9 cellular contexts compared by ENCODE assay signal in the genomic region with DNA sequence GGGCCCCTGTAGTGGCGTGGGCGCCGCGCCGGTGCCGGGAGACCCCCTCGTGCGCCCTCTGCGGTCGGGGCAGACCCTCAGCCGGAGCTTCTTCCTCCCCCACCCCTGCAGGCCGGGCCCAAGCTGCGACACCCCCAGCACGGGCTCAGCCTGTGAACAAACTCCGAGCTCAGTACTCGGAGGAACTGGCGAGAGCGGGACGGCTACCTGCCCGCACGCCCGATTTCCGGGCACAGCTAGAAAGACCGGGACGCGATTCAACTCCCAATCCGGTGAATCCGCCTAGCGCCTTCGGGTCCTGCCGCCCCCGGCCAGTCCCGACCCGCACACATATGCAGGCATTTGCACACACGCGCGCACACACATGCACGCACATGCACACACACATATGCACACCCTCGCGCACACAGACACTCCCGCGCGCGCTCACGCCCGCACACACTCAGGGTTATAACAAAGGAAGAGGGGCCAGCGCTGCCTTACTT. TPM values are rescaled to one million over a fixed set of nuclear protein-coding genes. Genes with fewer than 3 reads are reported as not detected.
DNase-seq lines count a peak whose midpoint lies in the region; ATAC-seq, FAIRE-seq and TF ChIP-seq lines count a peak whose summit lies in the region.
"Had no signal": no experiment of that assay in that cellular context is flagged by ENCODE, and none has a peak within 500 bp of the region (broad histone marks: within the 10 kb centered on the region; RNA-seq: fewer than 3 reads in every experiment).

No MANE protein-coding gene starts in this region.

- no peak overlapping the region for H3K27ac Mint-ChIP-seq in activated B cell treated with CpG ODN at 0.5 μM for 24 hours
- peak overlapping the region; percentile 66 for H3K27ac Mint-ChIP-seq in type B pancreatic cell

- no peaks in the 10 kb centered on the region for H3K36me3 ChIP-seq in cardiac muscle cell
- no peaks in the 10 kb centered on the region for H3K36me3 ChIP-seq in keratinocyte (ENCODE audit: control insufficient read depth in 2 of 2, extremely low read depth in 1 of 2, insufficient read depth in 2 of 2, low read length in 2 of 2)

- peak overlapping the region; percentile 79 for H3K4me3 Mint-ChIP-seq in activated B cell treated with CpG ODN at 0.5 μM for 24 hours
- peak overlapping the region; percentile 88 for H3K4me3 Mint-ChIP-seq in type B pancreatic cell

- TF ChIP-seq CTCF in cardiac muscle cell (IDR thresholded peaks at IDR 0.05; ENCODE audit: low read depth, low read length) (no peak), activated B cell treated with CpG ODN at 0.5 μM for 24 hours (IDR thresholded peaks at IDR 0.05) (no peak), keratinocyte (optimal IDR thresholded peaks at IDR 0.05 in 1 of 3, IDR thresholded peaks at IDR 0.05 in 1 of 3, conservative IDR thresholded peaks at IDR 0.05 in 1 of 3; ENCODE audit: extremely low read depth in 1 of 3, insufficient read depth in 2 of 3, low read length in 3 of 3) (no peak), type B pancreatic cell (conservative IDR thresholded peaks at IDR 0.05) (no peak)

- H3K36me3 Mint-ChIP-seq in activated B cell treated with CpG ODN at 0.5 μM for 24 hours (ENCODE audit: low read depth) (no peaks in the 10 kb centered on the region), type B pancreatic cell (no peaks in the 10 kb centered on the region)

- no peaks in the 10 kb centered on the region for H3K79me2 ChIP-seq in keratinocyte (ENCODE audit: control insufficient read depth, insufficient read depth, low read length)

- H3K4me2 ChIP-seq in keratinocyte (ENCODE audit: control insufficient read depth, extremely low read depth, insufficient read depth, low read depth, low read length), result peak overlapping the region; percentile 85

- H3K9me3 Mint-ChIP-seq in activated B cell treated with CpG ODN at 0.5 μM for 24 hours (no peaks in the 10 kb centered on the region), type B pancreatic cell (no peaks in the 10 kb centered on the region)

- H3K4me1 ChIP-seq in cardiac muscle cell (ENCODE audit: low read depth) (peaks cover 13% of the 10 kb centered on the region), keratinocyte (ENCODE audit: control insufficient read depth, extremely low read depth, insufficient read depth, low read length) (peaks cover 23% of the 10 kb centered on the region)

- H3K9me3 ChIP-seq in cardiac muscle cell (ENCODE audit: low read depth) (no peaks in the 10 kb centered on the region), keratinocyte (ENCODE audit: control insufficient read depth, low read depth, low read length) (no peaks in the 10 kb centered on the region)

- CTCF ChIA-PET in activated B cell treated with CpG ODN at 0.5 μM for 24 hours (lab: Charles Lee), result interaction anchor here (1.2 to 2.0 kb wide), 3 partner anchors 102 to 200 kb away, joined by 3 to 4 read pairs (median 4); no protein-coding TSS in a partner anchor

- no peak for DNase-seq in cardiac muscle cell (ENCODE audit: low read depth in 1 of 2, low spot score in 1 of 2)
- DNase-seq in cardiac septum (ENCODE audit: low spot score), result no peak
- no peak for DNase-seq in activated B cell treated with CpG ODN at 0.5 μM for 24 hours
- DNase-seq in keratinocyte (ENCODE audit: low read depth, low spot score), result no peak
- DNase-seq in type B pancreatic cell (ENCODE audit: extremely low spot score, unreplicated experiment), result no peak
- DNase-seq in globus pallidus (ENCODE audit: low spot score), result no peak
- DNase-seq in T1000 (lab: John Stamatoyannopoulos, UW), result no peak
- DNase-seq in GM19240 (ENCODE audit: insufficient read length, low spot score), result no peak
- DNase-seq: left cardiac atrium had no signal

- POLR2A ChIA-PET in activated B cell treated with CpG ODN at 0.5 μM for 24 hours (lab: Charles Lee), result interaction anchor here (1.1 to 1.2 kb wide), 2 partner anchors 11 to 16 kb away, joined by 3 to 4 read pairs; no protein-coding TSS in a partner anchor

- no peaks in the 10 kb centered on the region for H4K20me1 ChIP-seq in keratinocyte (ENCODE audit: control insufficient read depth, extremely low read depth, insufficient read depth, low read length)

- ATAC-seq in activated B cell treated with CpG ODN at 0.5 μM for 24 hours (ENCODE audit: low read depth), result no peak

- dilution Hi-C loops in keratinocyte (cut with MboI; ENCODE audit: extremely low pct_ligation_motif_present, low sequenced_read_pairs), result no loop called here

- intact Hi-C loops in cardiac septum (cut with DNase I) (no loop called here), activated B cell treated with CpG ODN at 0.5 μM for 24 hours (cut with micrococcal nuclease) (no loop called here)

- H3K4me3 ChIP-seq in cardiac muscle cell (peak overlapping the region; percentile 17), keratinocyte (ENCODE audit: control insufficient read depth in 2 of 3, extremely low read depth in 1 of 3, insufficient read depth in 2 of 3, low read depth in 1 of 3, low read length in 3 of 3) (peak overlapping the region; percentile 21 to 60 (median 43))

- peaks cover 52% of the 10 kb centered on the region for H3K27me3 Mint-ChIP-seq in activated B cell treated with CpG ODN at 0.5 μM for 24 hours
- peaks cover 84% of the 10 kb centered on the region for H3K27me3 Mint-ChIP-seq in type B pancreatic cell

- H3K9ac ChIP-seq in keratinocyte (ENCODE audit: control insufficient read depth, extremely low read depth, insufficient read depth, low read length), result no peak overlapping the region

- H3K27ac ChIP-seq in cardiac muscle cell, result no peak overlapping the region
- H3K27ac ChIP-seq in keratinocyte (ENCODE audit: control insufficient read depth, insufficient read depth, low read length), result no peak overlapping the region

- H3K4me1 Mint-ChIP-seq in activated B cell treated with CpG ODN at 0.5 μM for 24 hours (peaks cover 19% of the 10 kb centered on the region), type B pancreatic cell (ENCODE audit: unreplicated experiment) (peaks cover 9% of the 10 kb centered on the region)

- H2AFZ ChIP-seq in keratinocyte (ENCODE audit: control insufficient read depth, low read length), result no peak overlapping the region

- no peaks in the 10 kb centered on the region for H3K9me1 ChIP-seq in keratinocyte (ENCODE audit: control insufficient read depth, extremely low read depth, insufficient read depth, low read length)

- peaks cover 62% of the 10 kb centered on the region for H3K27me3 ChIP-seq in cardiac muscle cell
- peaks cover 51% of the 10 kb centered on the region for H3K27me3 ChIP-seq in keratinocyte (ENCODE audit: control insufficient read depth, extremely low read depth, insufficient read depth, low read length)

- no peak for FAIRE-seq in keratinocyte (lab: Jason Lieb, UNC)

RNA-seq across cellular contexts. Expression of gene BLACAT1, which starts 0.6 kb away (rescaled TPM):
- 0.56 and 0.66 TPM in 2 replicates for total RNA-seq in cardiac muscle cell
- 0.86 TPM in 1 of 2 replicates, not detected in the other for polyA plus RNA-seq in cardiac muscle cell
- not detected for total RNA-seq in cardiac septum
- 0.07 TPM in 1 of 2 replicates, not detected in the other for total RNA-seq in activated B cell treated with CpG ODN at 0.5 μM for 24 hours
- polyA plus RNA-seq in keratinocyte, result 2.3 to 5.2 TPM (median 4.0 TPM) in 3 replicates
- 0.62 TPM for polyA plus RNA-seq in keratinocyte (2011; ENCODE audit: low read depth)
- 1.7 and 2.2 TPM in 2 replicates for polyA plus RNA-seq in keratinocyte (2011; cell fraction: cytosol; rRNA removed)
- 14.6 and 16.6 TPM in 2 replicates for polyA plus RNA-seq in keratinocyte (2011; cell fraction: nucleus; rRNA removed)
- 1.3 and 1.8 TPM in 2 replicates for polyA plus RNA-seq in keratinocyte (2012; ENCODE audit: low replicate concordance)
- 3.4 to 9.0 TPM (median 6.4 TPM) in 3 replicates for polyA minus RNA-seq in keratinocyte
- polyA minus RNA-seq in keratinocyte (2011; cell fraction: cytosol; rRNA and poly(A)+ RNA removed), result 1.2 TPM
- 3.9 and 7.1 TPM in 2 replicates for polyA minus RNA-seq in keratinocyte (2011; cell fraction: nucleus; rRNA and poly(A)+ RNA removed)
- 2.4 and 6.8 TPM in 2 replicates for total RNA-seq in type B pancreatic cell (ENCODE audit: low replicate concordance)

RNA-seq across cellular contexts. Expression of gene LEMD1, which starts 34.6 kb away (rescaled TPM):
- total RNA-seq in cardiac muscle cell (not detected in 2 replicates), cardiac septum (not detected), activated B cell treated with CpG ODN at 0.5 μM for 24 hours (not detected in 2 replicates), type B pancreatic cell (ENCODE audit: low replicate concordance) (5.5 and 8.1 TPM in 2 replicates)
- polyA plus RNA-seq in cardiac muscle cell (not detected in 2 replicates), keratinocyte (0.91 to 3.4 TPM (median 1.9 TPM) in 3 replicates)
- 53.8 TPM for polyA plus RNA-seq in keratinocyte (2011; ENCODE audit: low read depth)
- 2.7 and 4.3 TPM in 2 replicates for polyA plus RNA-seq in keratinocyte (2011; cell fraction: cytosol; rRNA removed)
- 6.5 and 7.2 TPM in 2 replicates for polyA plus RNA-seq in keratinocyte (2011; cell fraction: nucleus; rRNA removed)
- polyA plus RNA-seq in keratinocyte (2012; ENCODE audit: low replicate concordance), result 1.8 and 60.2 TPM in 2 replicates
- polyA minus RNA-seq in keratinocyte, result 5.7 to 15.9 TPM (median 6.8 TPM) in 3 replicates
- not detected for polyA minus RNA-seq in keratinocyte (2011; cell fraction: cytosol; rRNA and poly(A)+ RNA removed)
- polyA minus RNA-seq in keratinocyte (2011; cell fraction: nucleus; rRNA and poly(A)+ RNA removed), result 3.9 and 5.8 TPM in 2 replicates
- total RNA-seq: left cardiac atrium had no signal

RNA-seq across cellular contexts. Expression of gene CDK18, which starts 48.0 kb away (rescaled TPM):
- total RNA-seq in cardiac muscle cell (22.3 and 42.0 TPM in 2 replicates), cardiac septum (195 TPM), activated B cell treated with CpG ODN at 0.5 μM for 24 hours (1.9 and 2.6 TPM in 2 replicates), type B pancreatic cell (ENCODE audit: low replicate concordance) (9.6 and 19.3 TPM in 2 replicates)
- polyA plus RNA-seq in cardiac muscle cell (29.8 and 46.2 TPM in 2 replicates), keratinocyte (10.9 to 13.1 TPM (median 12.1 TPM) in 3 replicates)
- 14.0 TPM for polyA plus RNA-seq in keratinocyte (2011; ENCODE audit: low read depth)
- polyA plus RNA-seq in keratinocyte (2011; cell fraction: cytosol; rRNA removed), result 10.5 and 18.8 TPM in 2 replicates
- 57.8 and 86.8 TPM in 2 replicates for polyA plus RNA-seq in keratinocyte (2011; cell fraction: nucleus; rRNA removed)
- 11.3 and 20.3 TPM in 2 replicates for polyA plus RNA-seq in keratinocyte (2012; ENCODE audit: low replicate concordance)
- 19.8 to 32.9 TPM (median 31.3 TPM) in 3 replicates for polyA minus RNA-seq in keratinocyte
- polyA minus RNA-seq in keratinocyte (2011; cell fraction: cytosol; rRNA and poly(A)+ RNA removed), result 20.3 TPM
- polyA minus RNA-seq in keratinocyte (2011; cell fraction: nucleus; rRNA and poly(A)+ RNA removed), result 25.1 and 29.8 TPM in 2 replicates
